In genomic region chr6:2958331-2958711, GRCh38 we compare ENCODE assay signal across 15 cellular contexts. TPM values are rescaled to one million over a fixed set of nuclear protein-coding genes. Genes with fewer than 3 reads are reported as not detected.
DNase-seq lines count a peak whose midpoint lies in the region; ATAC-seq and TF ChIP-seq lines count a peak whose summit lies in the region.
"Had no signal": no experiment of that assay in that cellular context is flagged by ENCODE, and none has a peak within 500 bp of the region (broad histone marks: within the 10 kb centered on the region; RNA-seq: fewer than 3 reads in every experiment).

No MANE protein-coding gene starts in this region.

- H3K9ac ChIP-seq in endodermal cell (ENCODE audit: extremely low read depth, low read length, poor library complexity, severe bottlenecking), result no peak overlapping the region

- H3K36me3 ChIP-seq in endodermal cell (ENCODE audit: control insufficient read depth, insufficient read depth, low read length), result peaks cover 21% of the 10 kb centered on the region
- H3K36me3 ChIP-seq in tibial artery, result peaks cover 0 to 39% (median 12%) of the 10 kb centered on the region in 3 donors
- H3K36me3 ChIP-seq: cardiac muscle cell had no signal

- H3K27ac Mint-ChIP-seq in endodermal cell (no peak overlapping the region), naive B cell (peak overlapping the region in 3 of 6 donors; percentile 45 to 85 (median 74))
- H3K27ac Mint-ChIP-seq: stimulated activated effector memory CD8-positive, alpha-beta T cell treated with anti-CD3 and anti-CD28 coated beads, Interleukin-12 subunit alpha, Interleukin-12 subunit beta, amount 100 ng/mL, for 72 hours had no signal

- no peak overlapping the region for H3K4me3 ChIP-seq in endodermal cell (ENCODE audit: low read length)
- no peak overlapping the region for H3K4me3 ChIP-seq in tibial artery
- H3K4me3 ChIP-seq: cardiac muscle cell, pancreas, SK-N-MC had no signal

- H3K9me3 ChIP-seq in endodermal cell (ENCODE audit: control insufficient read depth, low read length), result no peaks in the 10 kb centered on the region
- no peaks in the 10 kb centered on the region for H3K9me3 ChIP-seq in tibial artery
- H3K9me3 ChIP-seq: pancreas had no signal

- H3K27ac ChIP-seq in VCaP (peak overlapping the region; percentile 90), endodermal cell (ENCODE audit: low read depth, low read length) (no peak overlapping the region), tibial artery (peak overlapping the region; percentile 42 to 58)
- H3K27ac ChIP-seq: cardiac muscle cell, pancreas, SK-N-MC had no signal

- peak; percentile 39 for DNase-seq in endodermal cell
- DNase-seq in naive B cell, result no peak
- DNase-seq in tibial artery, result peak in 1 of 2 donors; percentile 63
- no peak for DNase-seq in left colon
- DNase-seq: activated CD4-positive, CD25-positive, alpha-beta regulatory T cell; GF-D8; glutamatergic neuron; stimulated activated CD4-positive, alpha-beta T cell treated with anti-CD3 and anti-CD28 coated beads, Interleukin-2, amount 100 ng/mL, for 48 hours had no signal

- ATAC-seq in naive B cell (ENCODE audit: low read depth in 2 of 2) (peak; percentile 67 to 82), left colon (no peak), HG02970 (IDR thresholded peaks at IDR 0.05; ENCODE audit: low FRiP score, unreplicated experiment) (no peak), HG03045 (IDR thresholded peaks at IDR 0.05; ENCODE audit: unreplicated experiment) (no peak)
- ATAC-seq: pancreas; stimulated activated effector memory CD8-positive, alpha-beta T cell treated with anti-CD3 and anti-CD28 coated beads, Interleukin-12 subunit alpha, Interleukin-12 subunit beta, amount 100 ng/mL, for 72 hours had no signal

- H3K27me3 ChIP-seq in endodermal cell (ENCODE audit: control insufficient read depth, insufficient read depth, low read length, poor library complexity, severe bottlenecking), result no peaks in the 10 kb centered on the region
- H3K27me3 ChIP-seq in tibial artery, result no peaks in the 10 kb centered on the region
- H3K27me3 ChIP-seq: cardiac muscle cell, pancreas had no signal

- no peaks in the 10 kb centered on the region for H3K27me3 Mint-ChIP-seq in endodermal cell (ENCODE audit: insufficient read depth)
- H3K27me3 Mint-ChIP-seq in naive B cell, result no peaks in the 10 kb centered on the region

- intact Hi-C loops in tibial artery (cut with DNase I; ENCODE audit: low total_unique reads), result no loop called here
- intact Hi-C loops in left colon (cut with DNase I, micrococcal nuclease), result no loop called here

- H3K4me1 Mint-ChIP-seq in endodermal cell, result peaks cover 31% of the 10 kb centered on the region
- H3K4me1 Mint-ChIP-seq in naive B cell, result peaks cover 14 to 33% (median 26%) of the 10 kb centered on the region in 3 donors

- no peak overlapping the region for H3K4me3 Mint-ChIP-seq in endodermal cell
- H3K4me3 Mint-ChIP-seq in naive B cell, result peak overlapping the region in 5 of 8 donors; percentile 35 to 64 (median 49)
- H3K4me3 Mint-ChIP-seq: stimulated activated effector memory CD8-positive, alpha-beta T cell treated with anti-CD3 and anti-CD28 coated beads, Interleukin-12 subunit alpha, Interleukin-12 subunit beta, amount 100 ng/mL, for 72 hours had no signal

- TF ChIP-seq CTCF in VCaP (conservative IDR thresholded peaks at IDR 0.05), result no peak
- no peak for TF ChIP-seq CTCF in endodermal cell (conservative IDR thresholded peaks at IDR 0.05)
- TF ChIP-seq CTCF in tibial artery (IDR thresholded peaks at IDR 0.05), result no peak

- peaks cover 42% of the 10 kb centered on the region for H3K36me3 Mint-ChIP-seq in endodermal cell (ENCODE audit: low read depth)
- no peaks in the 10 kb centered on the region for H3K36me3 Mint-ChIP-seq in naive B cell

- H3K4me1 ChIP-seq in endodermal cell (ENCODE audit: control insufficient read depth, insufficient read depth, low read length) (peaks cover 11% of the 10 kb centered on the region), tibial artery (peaks cover 0 to 53% (median 33%) of the 10 kb centered on the region in 4 donors)

- WGBS in endodermal cell (ENCODE audit: insufficient coverage in 1 of 2, insufficient read length in 1 of 2), 2 experiments, result 96 to 99% methylated on average over 13 to 18 of the region's 18 CpGs

- H3K9me3 Mint-ChIP-seq in endodermal cell (no peaks in the 10 kb centered on the region), naive B cell (no peaks in the 10 kb centered on the region)
- H3K9me3 Mint-ChIP-seq: stimulated activated effector memory CD8-positive, alpha-beta T cell treated with anti-CD3 and anti-CD28 coated beads, Interleukin-12 subunit alpha, Interleukin-12 subunit beta, amount 100 ng/mL, for 72 hours had no signal

RNA-seq across cellular contexts. Expression of gene SERPINB6, which starts 13.0 kb away (rescaled TPM):
- total RNA-seq in endodermal cell (100 to 1,000 TPM; 128 to 150 TPM), left colon (100 to 1,000 TPM; 182 to 192 TPM)
- 39.0 TPM for polyA plus RNA-seq in endodermal cell (2013, experiment 1 of 2)
- 39.4 TPM for polyA plus RNA-seq in endodermal cell (2013, experiment 2 of 2)
- polyA plus RNA-seq in naive B cell (ENCODE audit: low read depth in 6 of 6), result 10 to 100 TPM; 30.2 to 90.6 (median 71.2) TPM

RNA-seq across cellular contexts. Expression of gene NQO2, which starts 41.4 kb away (rescaled TPM):
- total RNA-seq in endodermal cell, result 100 to 1,000 TPM in 1 of 2 donors, 10 to 100 TPM in 1; 50.8 to 199 TPM
- polyA plus RNA-seq in endodermal cell (2013, experiment 1 of 2), result 46.8 TPM
- polyA plus RNA-seq in endodermal cell (2013, experiment 2 of 2), result 40.7 TPM
- 10 to 100 TPM in 4 of 6 donors, 1 to 10 TPM in 2; 8.0 to 23.2 (median 14.3) TPM for polyA plus RNA-seq in naive B cell (ENCODE audit: low read depth in 6 of 6)
- total RNA-seq in left colon, result 10 to 100 TPM in 1 of 2 donors, 1 to 10 TPM in 1; 10.0 to 12.2 TPM

RNA-seq across cellular contexts. Expression of gene SERPINB9, which starts 55.2 kb away (rescaled TPM):
- 100 to 1,000 TPM; 192 to 390 TPM for total RNA-seq in endodermal cell
- polyA plus RNA-seq in endodermal cell (2013, experiment 1 of 2), result 39.8 TPM
- 48.5 TPM for polyA plus RNA-seq in endodermal cell (2013, experiment 2 of 2)
- polyA plus RNA-seq in naive B cell (ENCODE audit: low read depth in 6 of 6), result 10 to 100 TPM; 18.2 to 35.2 (median 27.7) TPM
- 1 to 10 TPM; 3.5 to 4.7 TPM for total RNA-seq in left colon

Comparison
In these comparisons a context has a peak if more than half of its experiments do, and no peak if none do; other contexts are left out.
1. ATAC-seq: peak in naive B cell (2 of 2); none in left colon (single experiment), HG02970 (single experiment) and HG03045 (single experiment).
2. RNA of gene SERPINB9, which starts 55.2 kb away (total RNA-seq): 192 to 390 TPM in endodermal cell; 3.5 to 4.7 TPM in left colon; every median in the first group is over 10 times any median in the second.